ENCODE assay signal across 8 cellular contexts in the genomic region with DNA sequence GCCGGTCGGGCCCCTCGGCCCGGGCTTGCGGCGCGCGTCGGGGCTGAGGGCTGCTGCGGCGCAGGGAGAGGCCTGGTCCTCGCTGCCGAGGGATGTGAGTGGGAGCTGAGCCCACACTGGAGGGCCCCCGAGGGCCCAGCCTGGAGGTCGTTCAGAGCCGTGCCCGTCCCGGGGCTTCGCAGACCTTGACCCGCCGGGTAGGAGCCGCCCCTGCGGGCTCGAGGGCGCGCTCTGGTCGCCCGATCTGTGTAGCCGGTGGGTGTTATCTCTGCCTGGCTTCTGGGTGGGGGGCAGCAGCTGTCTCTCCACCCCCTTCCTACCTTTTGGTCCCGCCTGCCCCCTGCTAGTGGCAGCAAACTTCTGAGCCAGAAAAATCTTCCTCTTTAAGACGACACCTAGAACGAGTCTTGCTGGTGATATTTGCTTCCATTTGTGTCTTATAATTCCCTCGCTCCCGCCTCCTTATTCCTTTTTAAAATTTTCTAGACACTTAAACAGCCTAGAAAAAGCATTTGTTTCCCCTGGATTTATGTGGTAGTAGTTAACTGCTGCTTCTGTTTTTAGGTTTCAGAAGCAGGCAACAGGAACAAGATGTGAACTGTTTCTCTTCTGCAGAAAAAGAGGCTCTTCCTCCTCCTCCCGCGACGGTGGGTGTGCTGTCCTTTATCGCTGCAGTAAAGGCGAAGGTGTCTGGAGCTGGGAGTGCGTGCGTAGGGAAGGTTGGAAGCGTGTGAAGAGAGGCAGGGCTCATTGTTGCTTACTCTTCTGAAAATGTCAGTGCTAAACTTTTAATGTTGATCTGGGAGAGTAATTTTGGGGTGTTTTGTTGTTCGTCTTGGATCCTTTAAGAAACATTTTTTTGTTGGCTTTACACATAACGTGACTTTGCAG. TPM values are rescaled to one million over a fixed set of nuclear protein-coding genes. Genes with fewer than 3 reads are reported as not detected.
DNase-seq lines count a peak whose midpoint lies in the region; ATAC-seq and TF ChIP-seq lines count a peak whose summit lies in the region.

No MANE protein-coding gene starts in this region.

- H3K4me2 ChIP-seq in GM23338 = peak overlapping the region; percentile 96

- peak overlapping the region; percentile 94 for H2AFZ ChIP-seq in GM23338

- H3K4me3 ChIP-seq in GM23338 = peak overlapping the region; percentile 80
- peak overlapping the region; percentile 75 for H3K4me3 ChIP-seq in mesodermal cell (ENCODE audit: extremely low read depth, insufficient read depth, low read length, poor library complexity, severe bottlenecking)

- H3K4me1 ChIP-seq in GM23338 (ENCODE audit: insufficient read depth) = peaks cover 17% of the 10 kb centered on the region
- peaks cover 22% of the 10 kb centered on the region for H3K4me1 ChIP-seq in mesodermal cell (ENCODE audit: control insufficient read depth, insufficient read depth, low read length, poor library complexity, severe bottlenecking)

- H3K36me3 ChIP-seq in GM23338 (ENCODE audit: insufficient read depth) (no peaks in the 10 kb centered on the region), mesodermal cell (ENCODE audit: control insufficient read depth, insufficient read depth, low read length) (peaks cover 6% of the 10 kb centered on the region)

- H3K9me3 ChIP-seq in mesodermal cell (ENCODE audit: control insufficient read depth, low read length) = no peaks in the 10 kb centered on the region

- 1 to 3% methylated on average over 20 of the region's 44 CpGs for WGBS in mesodermal cell (ENCODE audit: insufficient coverage in 2 of 2), 2 experiments

- peak; percentile 43 for ATAC-seq in GM23338
- no peak for ATAC-seq in GM18502 (IDR thresholded peaks at IDR 0.05; ENCODE audit: poor library complexity, unreplicated experiment)

- H3K36me3 Mint-ChIP-seq in GM23338 (ENCODE audit: low read depth) (no peaks in the 10 kb centered on the region; the same call in 2 of the 3 replicates), endothelial cell (ENCODE audit: low read depth, unreplicated experiment) (peaks cover 6% of the 10 kb centered on the region)
- H3K36me3 Mint-ChIP-seq in activated CD4-positive, alpha-beta memory T cell treated with anti-CD3 and anti-CD28 coated beads for 36 hours = peaks cover 4% of the 10 kb centered on the region

- peak; percentile 56 for DNase-seq in DMS53 (lab: John Stamatoyannopoulos, UW)
- DNase-seq in GM23338 (ENCODE audit: low spot score) = peak; percentile 67
- DNase-seq in NCI-H1105 (lab: John Stamatoyannopoulos, UW) = peak; percentile 11
- peak; percentile 52 for DNase-seq in activated CD4-positive, alpha-beta memory T cell treated with anti-CD3 and anti-CD28 coated beads for 36 hours
- DNase-seq in endothelial cell (ENCODE audit: low spot score) = peak; percentile 22
- DNase-seq in superior temporal gyrus (ENCODE audit: extremely low spot score) = peak; percentile 71

- peaks cover 18% of the 10 kb centered on the region for H3K27me3 ChIP-seq in GM23338 (ENCODE audit: insufficient read depth)

- TF ChIP-seq CTCF in GM23338 (conservative IDR thresholded peaks at IDR 0.05; ENCODE audit: low read depth in 2 of 2) (no peak), endothelial cell (IDR thresholded peaks at IDR 0.05; ENCODE audit: unreplicated experiment) (no peak)

- H3K27ac ChIP-seq in GM23338 (ENCODE audit: low read depth) = no peak overlapping the region
- peak overlapping the region; percentile 95 for H3K27ac ChIP-seq in mesodermal cell (ENCODE audit: low read depth, low read length, severe bottlenecking)

- CTCF ChIA-PET in activated CD4-positive, alpha-beta memory T cell treated with anti-CD3 and anti-CD28 coated beads for 36 hours (lab: Charles Lee) = interaction anchor here (0.6 to 6.5 kb wide), 20 partner anchors 15 to 619 kb away, joined by 3 to 106 read pairs (median 4); a partner anchor contains a TSS

- peaks cover 8% of the 10 kb centered on the region for H3K79me2 ChIP-seq in GM23338 (replicated peaks; ENCODE audit: insufficient read depth)

- no peaks in the 10 kb centered on the region; the same call in 1 of the 2 replicates for H3F3A ChIP-seq in GM23338 (replicated peaks; ENCODE audit: low read depth)

- H3K27me3 Mint-ChIP-seq in GM23338 (ENCODE audit: insufficient read depth, low read depth, poor library complexity) = peaks cover 12% of the 10 kb centered on the region
- no peaks in the 10 kb centered on the region for H3K27me3 Mint-ChIP-seq in activated CD4-positive, alpha-beta memory T cell treated with anti-CD3 and anti-CD28 coated beads for 36 hours
- H3K27me3 Mint-ChIP-seq in endothelial cell (ENCODE audit: unreplicated experiment) = peaks cover 7% of the 10 kb centered on the region

- H3K9me2 ChIP-seq in GM23338 (ENCODE audit: insufficient read depth) = no peaks in the 10 kb centered on the region

- POLR2A ChIA-PET in activated CD4-positive, alpha-beta memory T cell treated with anti-CD3 and anti-CD28 coated beads for 36 hours (lab: Charles Lee) = interaction anchor here (0.8 to 2.7 kb wide), 6 partner anchors 15 to 643 kb away, joined by 3 to 19 read pairs (median 4); a partner anchor contains a TSS

- intact Hi-C loops in activated CD4-positive, alpha-beta memory T cell treated with anti-CD3 and anti-CD28 coated beads for 36 hours (cut with micrococcal nuclease) = loop anchor here (1.0 to 10.0 kb wide), 9 partner anchors 41 to 869 kb away; a partner anchor contains a TSS

- peak overlapping the region; percentile 72 for H3K4me3 Mint-ChIP-seq in GM23338
- peak overlapping the region; percentile 90 for H3K4me3 Mint-ChIP-seq in activated CD4-positive, alpha-beta memory T cell treated with anti-CD3 and anti-CD28 coated beads for 36 hours
- peak overlapping the region; percentile 93 for H3K4me3 Mint-ChIP-seq in endothelial cell (ENCODE audit: unreplicated experiment)

- H3K9me3 Mint-ChIP-seq in GM23338 = no peaks in the 10 kb centered on the region; the same call in 2 of the 3 replicates
- H3K9me3 Mint-ChIP-seq in activated CD4-positive, alpha-beta memory T cell treated with anti-CD3 and anti-CD28 coated beads for 36 hours = no peaks in the 10 kb centered on the region
- H3K9me3 Mint-ChIP-seq in endothelial cell (ENCODE audit: unreplicated experiment) = no peaks in the 10 kb centered on the region

- H3K4me1 Mint-ChIP-seq in GM23338 (peaks cover 16% of the 10 kb centered on the region), endothelial cell (ENCODE audit: unreplicated experiment) (peaks cover 22% of the 10 kb centered on the region)
- H3K4me1 Mint-ChIP-seq in activated CD4-positive, alpha-beta memory T cell treated with anti-CD3 and anti-CD28 coated beads for 36 hours (ENCODE audit: low read depth) = peaks cover 45% of the 10 kb centered on the region

- H3K27ac Mint-ChIP-seq in GM23338 (no peak overlapping the region), endothelial cell (ENCODE audit: unreplicated experiment) (peak overlapping the region; percentile 88)
- peak overlapping the region; percentile 96 for H3K27ac Mint-ChIP-seq in activated CD4-positive, alpha-beta memory T cell treated with anti-CD3 and anti-CD28 coated beads for 36 hours

- H4K20me1 ChIP-seq in GM23338 (replicated peaks; ENCODE audit: insufficient read depth) = no peaks in the 10 kb centered on the region; the same call in 1 of the 2 replicates

TF ChIP-seq in GM23338, 12 proteins besides CTCF, POLR2A, EP300 and RAD21 (continues in another document):
- no peak for TF ChIP-seq JUNB (IDR thresholded peaks at IDR 0.05; ENCODE audit: unreplicated experiment)

RNA-seq across cellular contexts. Expression of a gene that starts 0.5 kb away (rescaled TPM):
- total RNA-seq in GM23338 (2014; rRNA removed; shearing (Covaris generic)) = 1.5 and 3.0 TPM in 2 replicates
- polyA plus RNA-seq in GM23338 (2016; fragmentation: Nextera tagmentation; extraction: Ambion mirVana) = 0.52 and 1.1 TPM in 2 replicates
- total RNA-seq in activated CD4-positive, alpha-beta memory T cell treated with anti-CD3 and anti-CD28 coated beads for 36 hours = 10 to 100 TPM; 23.2 to 25.5 TPM
- total RNA-seq in endothelial cell (ENCODE audit: unreplicated experiment) = 9.4 TPM
- polyA plus RNA-seq in mesodermal cell (2013, experiment 1 of 2) = 10.8 TPM
- 11.4 TPM for polyA plus RNA-seq in mesodermal cell (2013, experiment 2 of 2)

Comparison
In these comparisons a context has a peak if more than half of its experiments do, and no peak if none do; other contexts are left out.
1. DNase-seq: peak in every context shown above with its lines; median percentile 71 in superior temporal gyrus; 67 in GM23338; 56 in DMS53; 52 in activated CD4-positive, alpha-beta memory T cell treated with anti-CD3 and anti-CD28 coated beads for 36 hours; 22 in endothelial cell; 11 in NCI-H1105.